8 cellular contexts compared by ENCODE assay signal in genomic region chr14:103292426-103293374, GRCh38. TPM values are rescaled to one million over a fixed set of nuclear protein-coding genes. Genes with fewer than 3 reads are reported as not detected.
DNase-seq lines count a peak whose midpoint lies in the region; ATAC-seq and TF ChIP-seq lines count a peak whose summit lies in the region.

No MANE protein-coding gene starts in this region.

- H3K9me3 ChIP-seq in esophagus squamous epithelium = no peaks in the 10 kb centered on the region

- peaks cover 7 to 8% of the 10 kb centered on the region in 2 donors for H3K4me1 Mint-ChIP-seq in natural killer cell
- H3K4me1 Mint-ChIP-seq in stimulated activated memory B cell treated with anti-CD40 and anti-IgM and Interleukin-4, amounts not matched to agents 10 μg/mL and 1 μg/mL and 100 μg/mL, for 72 hours = no peaks in the 10 kb centered on the region

- WGBS in esophagus squamous epithelium, 2 donors = 26% methylated on average over 8 to 10 of the region's 10 CpGs

- H3K27ac ChIP-seq in esophagus squamous epithelium = no peak overlapping the region

- intact Hi-C loops in esophagus squamous epithelium (cut with DNase I) = loop anchor here (5.0 to 10.0 kb wide), 3 partner anchors 108 to 215 kb away; no protein-coding TSS in a partner anchor
- intact Hi-C loops in natural killer cell (cut with micrococcal nuclease) = loop anchor here (2.0 to 10.0 kb wide), 2 partner anchors 188 to 218 kb away; no protein-coding TSS in a partner anchor

- H3K27me3 ChIP-seq in esophagus squamous epithelium = peaks cover 0 to 48% (median 0%) of the 10 kb centered on the region in 4 donors

- ATAC-seq in HG03342 (IDR thresholded peaks at IDR 0.05; ENCODE audit: unreplicated experiment) = peak; percentile 66
- ATAC-seq in natural killer cell = peak; percentile 84 to 97 (median 94)
- peak; percentile 95 for ATAC-seq in stimulated activated memory B cell treated with anti-CD40 and anti-IgM and Interleukin-4, amounts not matched to agents 10 μg/mL and 1 μg/mL and 100 μg/mL, for 72 hours

- H3K4me3 Mint-ChIP-seq in natural killer cell = no peak overlapping the region
- no peak overlapping the region for H3K4me3 Mint-ChIP-seq in stimulated activated memory B cell treated with anti-CD40 and anti-IgM and Interleukin-4, amounts not matched to agents 10 μg/mL and 1 μg/mL and 100 μg/mL, for 72 hours

- no peaks in the 10 kb centered on the region for H3K4me1 ChIP-seq in esophagus squamous epithelium

- no peaks in the 10 kb centered on the region for H3K9me3 Mint-ChIP-seq in natural killer cell
- H3K9me3 Mint-ChIP-seq in stimulated activated memory B cell treated with anti-CD40 and anti-IgM and Interleukin-4, amounts not matched to agents 10 μg/mL and 1 μg/mL and 100 μg/mL, for 72 hours = no peaks in the 10 kb centered on the region

- peaks cover 13 to 27% of the 10 kb centered on the region in 2 donors for H3K27me3 Mint-ChIP-seq in natural killer cell (ENCODE audit: low read depth in 2 of 2)
- H3K27me3 Mint-ChIP-seq in stimulated activated memory B cell treated with anti-CD40 and anti-IgM and Interleukin-4, amounts not matched to agents 10 μg/mL and 1 μg/mL and 100 μg/mL, for 72 hours = peaks cover 32% of the 10 kb centered on the region

- TF ChIP-seq POLR2A in esophagus squamous epithelium (IDR thresholded peaks at IDR 0.05) = no peak

- TF ChIP-seq CTCF in esophagus squamous epithelium (IDR thresholded peaks at IDR 0.05) (peak; percentile 72 to 96 (median 93)), natural killer cell (IDR thresholded peaks at IDR 0.05) (peak; percentile 83)

- no peak overlapping the region for H3K27ac Mint-ChIP-seq in natural killer cell
- H3K27ac Mint-ChIP-seq in stimulated activated memory B cell treated with anti-CD40 and anti-IgM and Interleukin-4, amounts not matched to agents 10 μg/mL and 1 μg/mL and 100 μg/mL, for 72 hours = no peak overlapping the region

- DNase-seq in NCI-H1417 (lab: John Stamatoyannopoulos, UW) = peak; percentile 64 to 84 (median 82)
- DNase-seq in NCI-H1417 treated with DMSO at 0.1 percent for 48 hours (lab: John Stamatoyannopoulos, UW) = no peak
- peak; percentile 18 for DNase-seq in NOMO-1 treated with dmso at 0.1 percent for 144 hours (lab: John Stamatoyannopoulos, UW; ENCODE audit: unreplicated experiment)
- peak; percentile 65 for DNase-seq in activated T-cell treated with anti-CD3 and anti-CD28 coated beads for 1 hour (ENCODE audit: low read depth)
- no peak for DNase-seq in esophagus squamous epithelium (lab: John Stamatoyannopoulos, UW)
- peak; percentile 64 for DNase-seq in natural killer cell

- H3K36me3 Mint-ChIP-seq in natural killer cell = no peaks in the 10 kb centered on the region
- H3K36me3 Mint-ChIP-seq in stimulated activated memory B cell treated with anti-CD40 and anti-IgM and Interleukin-4, amounts not matched to agents 10 μg/mL and 1 μg/mL and 100 μg/mL, for 72 hours = no peaks in the 10 kb centered on the region

- H3K36me3 ChIP-seq in esophagus squamous epithelium = no peaks in the 10 kb centered on the region

- no peak overlapping the region for H3K4me3 ChIP-seq in esophagus squamous epithelium

RNA-seq across cellular contexts. Expression of gene EIF5, which starts 41.3 kb away (rescaled TPM):
- total RNA-seq in esophagus squamous epithelium (100 to 1,000 TPM; 157 to 273 (median 211) TPM), natural killer cell (100 to 1,000 TPM; 498 to 670 (median 594) TPM)

Comparison
In these comparisons a context has a peak if more than half of its experiments do, and no peak if none do; other contexts are left out.
1. DNase-seq: peak in NCI-H1417 (3 of 3), NOMO-1 treated with dmso at 0.1 percent for 144 hours (single experiment), activated T-cell treated with anti-CD3 and anti-CD28 coated beads for 1 hour (single experiment) and natural killer cell (single experiment); none in NCI-H1417 treated with DMSO at 0.1 percent for 48 hours (single experiment) and esophagus squamous epithelium (single experiment).
2. Peak in every context shown above with its lines, with median percentiles within 50 percentile points of each other: ATAC-seq.